2 cellular contexts compared by ENCODE assay signal in the genomic region with DNA sequence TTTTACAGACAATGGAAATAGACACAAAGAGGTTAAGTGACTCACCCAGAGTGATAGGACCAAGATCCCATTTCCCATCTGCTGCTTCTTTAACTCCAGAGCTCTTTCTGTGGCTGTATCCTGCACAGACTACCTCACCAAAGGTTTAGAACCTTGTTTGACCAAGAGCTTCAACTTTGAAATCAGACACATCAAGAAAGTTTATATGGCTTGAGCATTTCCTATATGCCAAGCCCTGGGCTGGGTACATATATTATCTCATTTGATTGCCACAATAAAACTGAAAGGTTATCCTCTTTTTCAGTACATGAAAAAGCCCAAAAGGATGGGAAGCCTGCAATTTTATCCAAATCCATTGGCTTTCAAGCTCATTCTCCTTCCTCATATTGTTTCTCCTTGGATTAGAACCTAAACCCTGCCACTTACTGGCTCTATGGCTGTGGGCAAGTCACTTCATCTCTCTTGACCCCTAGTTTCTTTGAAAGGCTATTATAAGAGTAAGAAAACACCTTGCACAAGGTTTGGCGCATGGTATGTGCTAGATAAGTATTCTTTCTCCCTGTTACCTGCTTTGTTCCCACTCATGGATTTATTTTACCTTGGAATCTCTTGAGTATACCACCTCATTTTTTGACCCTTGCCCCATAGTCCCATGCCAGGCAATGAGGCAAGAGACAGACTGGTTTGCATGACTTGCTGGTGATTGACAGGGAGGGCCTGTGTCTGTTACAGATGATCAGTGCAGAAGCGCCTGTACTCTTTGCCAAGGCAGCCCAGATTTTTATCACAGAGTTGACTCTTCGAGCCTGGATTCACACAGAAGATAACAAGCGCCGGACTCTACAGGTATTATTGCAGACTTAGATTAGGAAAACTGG.
TF ChIP-seq lines count a peak whose summit lies in the region.

No MANE protein-coding gene starts in this region.

TF ChIP-seq in GM23338, 12 proteins besides CTCF, POLR2A, EP300 and RAD21 (continued from another document):
- TF ChIP-seq, protein P1, sequence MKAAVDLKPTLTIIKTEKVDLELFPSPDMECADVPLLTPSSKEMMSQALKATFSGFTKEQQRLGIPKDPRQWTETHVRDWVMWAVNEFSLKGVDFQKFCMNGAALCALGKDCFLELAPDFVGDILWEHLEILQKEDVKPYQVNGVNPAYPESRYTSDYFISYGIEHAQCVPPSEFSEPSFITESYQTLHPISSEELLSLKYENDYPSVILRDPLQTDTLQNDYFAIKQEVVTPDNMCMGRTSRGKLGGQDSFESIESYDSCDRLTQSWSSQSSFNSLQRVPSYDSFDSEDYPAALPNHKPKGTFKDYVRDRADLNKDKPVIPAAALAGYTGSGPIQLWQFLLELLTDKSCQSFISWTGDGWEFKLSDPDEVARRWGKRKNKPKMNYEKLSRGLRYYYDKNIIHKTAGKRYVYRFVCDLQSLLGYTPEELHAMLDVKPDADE (IDR thresholded peaks at IDR 0.05) = no peak
- no peak for TF ChIP-seq EZH2 (IDR thresholded peaks at IDR 0.05; ENCODE audit: low read depth, unreplicated experiment)

TF ChIP-seq in HepG2, 621 proteins besides CTCF, POLR2A, EP300 and RAD21 (continued from another document):
- TF ChIP-seq, protein P2, sequence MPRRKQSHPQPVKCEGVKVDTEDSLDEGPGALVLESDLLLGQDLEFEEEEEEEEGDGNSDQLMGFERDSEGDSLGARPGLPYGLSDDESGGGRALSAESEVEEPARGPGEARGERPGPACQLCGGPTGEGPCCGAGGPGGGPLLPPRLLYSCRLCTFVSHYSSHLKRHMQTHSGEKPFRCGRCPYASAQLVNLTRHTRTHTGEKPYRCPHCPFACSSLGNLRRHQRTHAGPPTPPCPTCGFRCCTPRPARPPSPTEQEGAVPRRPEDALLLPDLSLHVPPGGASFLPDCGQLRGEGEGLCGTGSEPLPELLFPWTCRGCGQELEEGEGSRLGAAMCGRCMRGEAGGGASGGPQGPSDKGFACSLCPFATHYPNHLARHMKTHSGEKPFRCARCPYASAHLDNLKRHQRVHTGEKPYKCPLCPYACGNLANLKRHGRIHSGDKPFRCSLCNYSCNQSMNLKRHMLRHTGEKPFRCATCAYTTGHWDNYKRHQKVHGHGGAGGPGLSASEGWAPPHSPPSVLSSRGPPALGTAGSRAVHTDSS (CRISPR knock-in tag; conservative IDR thresholded peaks at IDR 0.05) = no peak
- TF ChIP-seq MAFG (CRISPR knock-in tag; IDR thresholded peaks at IDR 0.05) (no peak), HMG20A (CRISPR knock-in tag; IDR thresholded peaks at IDR 0.05; ENCODE audit: borderline replicate concordance) (no peak), ZNF619 (CRISPR knock-in tag; IDR thresholded peaks at IDR 0.05) (no peak), ZNF160 (CRISPR knock-in tag; IDR thresholded peaks at IDR 0.05) (no peak), ZNF850 (CRISPR knock-in tag; conservative IDR thresholded peaks at IDR 0.05) (no peak), IRF2 (CRISPR knock-in tag; IDR thresholded peaks at IDR 0.05) (no peak), SRF (IDR thresholded peaks at IDR 0.05; ENCODE audit: low read depth, low read length) (no peak), NFE2L1 (CRISPR knock-in tag; IDR thresholded peaks at IDR 0.05; ENCODE audit: borderline replicate concordance) (no peak), CAMTA2 (CRISPR knock-in tag; IDR thresholded peaks at IDR 0.05; ENCODE audit: borderline replicate concordance) (no peak), SETDB1 (CRISPR knock-in tag; IDR thresholded peaks at IDR 0.05; ENCODE audit: borderline replicate concordance) (no peak)
- TF ChIP-seq, protein P3, sequence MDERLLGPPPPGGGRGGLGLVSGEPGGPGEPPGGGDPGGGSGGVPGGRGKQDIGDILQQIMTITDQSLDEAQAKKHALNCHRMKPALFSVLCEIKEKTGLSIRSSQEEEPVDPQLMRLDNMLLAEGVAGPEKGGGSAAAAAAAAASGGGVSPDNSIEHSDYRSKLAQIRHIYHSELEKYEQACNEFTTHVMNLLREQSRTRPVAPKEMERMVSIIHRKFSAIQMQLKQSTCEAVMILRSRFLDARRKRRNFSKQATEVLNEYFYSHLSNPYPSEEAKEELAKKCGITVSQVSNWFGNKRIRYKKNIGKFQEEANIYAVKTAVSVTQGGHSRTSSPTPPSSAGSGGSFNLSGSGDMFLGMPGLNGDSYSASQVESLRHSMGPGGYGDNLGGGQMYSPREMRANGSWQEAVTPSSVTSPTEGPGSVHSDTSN (CRISPR knock-in tag; IDR thresholded peaks at IDR 0.05) = peak; percentile 64
- TF ChIP-seq, protein P4, sequence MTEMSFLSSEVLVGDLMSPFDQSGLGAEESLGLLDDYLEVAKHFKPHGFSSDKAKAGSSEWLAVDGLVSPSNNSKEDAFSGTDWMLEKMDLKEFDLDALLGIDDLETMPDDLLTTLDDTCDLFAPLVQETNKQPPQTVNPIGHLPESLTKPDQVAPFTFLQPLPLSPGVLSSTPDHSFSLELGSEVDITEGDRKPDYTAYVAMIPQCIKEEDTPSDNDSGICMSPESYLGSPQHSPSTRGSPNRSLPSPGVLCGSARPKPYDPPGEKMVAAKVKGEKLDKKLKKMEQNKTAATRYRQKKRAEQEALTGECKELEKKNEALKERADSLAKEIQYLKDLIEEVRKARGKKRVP (CRISPR knock-in tag; IDR thresholded peaks at IDR 0.05) = peak in 1 of 2 experiments; percentile 70; a peak in 2 of 4 replicates
- TF ChIP-seq, protein P5, sequence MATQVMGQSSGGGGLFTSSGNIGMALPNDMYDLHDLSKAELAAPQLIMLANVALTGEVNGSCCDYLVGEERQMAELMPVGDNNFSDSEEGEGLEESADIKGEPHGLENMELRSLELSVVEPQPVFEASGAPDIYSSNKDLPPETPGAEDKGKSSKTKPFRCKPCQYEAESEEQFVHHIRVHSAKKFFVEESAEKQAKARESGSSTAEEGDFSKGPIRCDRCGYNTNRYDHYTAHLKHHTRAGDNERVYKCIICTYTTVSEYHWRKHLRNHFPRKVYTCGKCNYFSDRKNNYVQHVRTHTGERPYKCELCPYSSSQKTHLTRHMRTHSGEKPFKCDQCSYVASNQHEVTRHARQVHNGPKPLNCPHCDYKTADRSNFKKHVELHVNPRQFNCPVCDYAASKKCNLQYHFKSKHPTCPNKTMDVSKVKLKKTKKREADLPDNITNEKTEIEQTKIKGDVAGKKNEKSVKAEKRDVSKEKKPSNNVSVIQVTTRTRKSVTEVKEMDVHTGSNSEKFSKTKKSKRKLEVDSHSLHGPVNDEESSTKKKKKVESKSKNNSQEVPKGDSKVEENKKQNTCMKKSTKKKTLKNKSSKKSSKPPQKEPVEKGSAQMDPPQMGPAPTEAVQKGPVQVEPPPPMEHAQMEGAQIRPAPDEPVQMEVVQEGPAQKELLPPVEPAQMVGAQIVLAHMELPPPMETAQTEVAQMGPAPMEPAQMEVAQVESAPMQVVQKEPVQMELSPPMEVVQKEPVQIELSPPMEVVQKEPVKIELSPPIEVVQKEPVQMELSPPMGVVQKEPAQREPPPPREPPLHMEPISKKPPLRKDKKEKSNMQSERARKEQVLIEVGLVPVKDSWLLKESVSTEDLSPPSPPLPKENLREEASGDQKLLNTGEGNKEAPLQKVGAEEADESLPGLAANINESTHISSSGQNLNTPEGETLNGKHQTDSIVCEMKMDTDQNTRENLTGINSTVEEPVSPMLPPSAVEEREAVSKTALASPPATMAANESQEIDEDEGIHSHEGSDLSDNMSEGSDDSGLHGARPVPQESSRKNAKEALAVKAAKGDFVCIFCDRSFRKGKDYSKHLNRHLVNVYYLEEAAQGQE (IDR thresholded peaks at IDR 0.05; ENCODE audit: borderline replicate concordance in 1 of 2, low read depth in 1 of 2, low read length in 2 of 2) = no peak
- TF ChIP-seq, protein P6, sequence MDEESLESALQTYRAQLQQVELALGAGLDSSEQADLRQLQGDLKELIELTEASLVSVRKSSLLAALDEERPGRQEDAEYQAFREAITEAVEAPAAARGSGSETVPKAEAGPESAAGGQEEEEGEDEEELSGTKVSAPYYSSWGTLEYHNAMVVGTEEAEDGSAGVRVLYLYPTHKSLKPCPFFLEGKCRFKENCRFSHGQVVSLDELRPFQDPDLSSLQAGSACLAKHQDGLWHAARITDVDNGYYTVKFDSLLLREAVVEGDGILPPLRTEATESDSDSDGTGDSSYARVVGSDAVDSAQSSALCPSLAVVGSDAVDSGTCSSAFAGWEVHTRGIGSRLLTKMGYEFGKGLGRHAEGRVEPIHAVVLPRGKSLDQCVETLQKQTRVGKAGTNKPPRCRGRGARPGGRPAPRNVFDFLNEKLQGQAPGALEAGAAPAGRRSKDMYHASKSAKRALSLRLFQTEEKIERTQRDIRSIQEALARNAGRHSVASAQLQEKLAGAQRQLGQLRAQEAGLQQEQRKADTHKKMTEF (CRISPR knock-in tag; IDR thresholded peaks at IDR 0.05) = 0 out of 2 replicates have a peak, but pooled peaks have one; percentile 13
- TF ChIP-seq, protein P7, sequence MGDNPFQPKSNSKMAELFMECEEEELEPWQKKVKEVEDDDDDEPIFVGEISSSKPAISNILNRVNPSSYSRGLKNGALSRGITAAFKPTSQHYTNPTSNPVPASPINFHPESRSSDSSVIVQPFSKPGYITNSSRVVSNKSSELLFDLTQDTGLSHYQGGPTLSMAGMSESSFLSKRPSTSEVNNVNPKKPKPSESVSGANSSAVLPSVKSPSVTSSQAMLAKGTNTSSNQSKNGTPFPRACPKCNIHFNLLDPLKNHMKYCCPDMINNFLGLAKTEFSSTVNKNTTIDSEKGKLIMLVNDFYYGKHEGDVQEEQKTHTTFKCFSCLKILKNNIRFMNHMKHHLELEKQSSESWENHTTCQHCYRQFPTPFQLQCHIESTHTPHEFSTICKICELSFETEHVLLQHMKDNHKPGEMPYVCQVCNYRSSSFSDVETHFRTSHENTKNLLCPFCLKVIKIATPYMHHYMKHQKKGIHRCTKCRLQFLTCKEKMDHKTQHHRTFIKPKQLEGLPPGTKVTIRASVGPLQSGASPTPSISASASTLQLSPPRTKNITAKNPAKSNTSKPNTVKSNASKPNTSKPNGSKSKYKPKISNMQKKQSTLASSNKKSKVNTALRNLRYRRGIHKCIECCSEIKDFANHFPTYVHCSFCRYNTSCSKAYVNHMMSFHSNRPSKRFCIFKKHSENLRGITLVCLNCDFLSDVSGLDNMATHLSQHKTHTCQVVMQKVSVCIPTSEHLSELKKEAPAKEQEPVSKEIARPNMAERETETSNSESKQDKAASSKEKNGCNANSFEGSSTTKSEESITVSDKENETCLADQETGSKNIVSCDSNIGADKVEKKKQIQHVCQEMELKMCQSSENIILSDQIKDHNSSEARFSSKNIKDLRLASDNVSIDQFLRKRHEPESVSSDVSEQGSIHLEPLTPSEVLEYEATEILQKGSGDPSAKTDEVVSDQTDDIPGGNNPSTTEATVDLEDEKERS (CRISPR knock-in tag; IDR thresholded peaks at IDR 0.05) = no peak
- TF ChIP-seq, protein P8, sequence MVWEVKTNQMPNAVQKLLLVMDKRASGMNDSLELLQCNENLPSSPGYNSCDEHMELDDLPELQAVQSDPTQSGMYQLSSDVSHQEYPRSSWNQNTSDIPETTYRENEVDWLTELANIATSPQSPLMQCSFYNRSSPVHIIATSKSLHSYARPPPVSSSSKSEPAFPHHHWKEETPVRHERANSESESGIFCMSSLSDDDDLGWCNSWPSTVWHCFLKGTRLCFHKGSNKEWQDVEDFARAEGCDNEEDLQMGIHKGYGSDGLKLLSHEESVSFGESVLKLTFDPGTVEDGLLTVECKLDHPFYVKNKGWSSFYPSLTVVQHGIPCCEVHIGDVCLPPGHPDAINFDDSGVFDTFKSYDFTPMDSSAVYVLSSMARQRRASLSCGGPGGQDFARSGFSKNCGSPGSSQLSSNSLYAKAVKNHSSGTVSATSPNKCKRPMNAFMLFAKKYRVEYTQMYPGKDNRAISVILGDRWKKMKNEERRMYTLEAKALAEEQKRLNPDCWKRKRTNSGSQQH (CRISPR knock-in tag; IDR thresholded peaks at IDR 0.05; ENCODE audit: low read depth) = no peak
